1 cellular context compared by ENCODE assay signal in genomic region chr16:23149267-23149992, GRCh38.
A peak's percentile ranks its signal among the peaks of the same experiment; 100 is the strongest.
TF ChIP-seq lines count a peak whose summit lies in the region.

TSS of gene USP31 (minus strand) at chr16:23149452. CDS start at chr16:23149270, 182 bp downstream.

TF ChIP-seq in K562, 482 proteins besides CTCF, POLR2A, EP300 and RAD21 (continued from another document and continues in another):
- TF ChIP-seq AFF1 (IDR thresholded peaks at IDR 0.05; ENCODE audit: low read depth in 1 of 2, partially characterized antibody in 2 of 2) = no peak
- TF ChIP-seq ZBTB33 (CRISPR knock-in tag; IDR thresholded peaks at IDR 0.05) = no peak
- peak; percentile 59 for TF ChIP-seq HINFP (tag; conservative IDR thresholded peaks at IDR 0.05; ENCODE audit: low read depth)
- TF ChIP-seq, protein P1, sequence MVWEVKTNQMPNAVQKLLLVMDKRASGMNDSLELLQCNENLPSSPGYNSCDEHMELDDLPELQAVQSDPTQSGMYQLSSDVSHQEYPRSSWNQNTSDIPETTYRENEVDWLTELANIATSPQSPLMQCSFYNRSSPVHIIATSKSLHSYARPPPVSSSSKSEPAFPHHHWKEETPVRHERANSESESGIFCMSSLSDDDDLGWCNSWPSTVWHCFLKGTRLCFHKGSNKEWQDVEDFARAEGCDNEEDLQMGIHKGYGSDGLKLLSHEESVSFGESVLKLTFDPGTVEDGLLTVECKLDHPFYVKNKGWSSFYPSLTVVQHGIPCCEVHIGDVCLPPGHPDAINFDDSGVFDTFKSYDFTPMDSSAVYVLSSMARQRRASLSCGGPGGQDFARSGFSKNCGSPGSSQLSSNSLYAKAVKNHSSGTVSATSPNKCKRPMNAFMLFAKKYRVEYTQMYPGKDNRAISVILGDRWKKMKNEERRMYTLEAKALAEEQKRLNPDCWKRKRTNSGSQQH (CRISPR knock-in tag; IDR thresholded peaks at IDR 0.05) = no peak
- TF ChIP-seq SIX5 (IDR thresholded peaks at IDR 0.05; ENCODE audit: borderline replicate concordance in 1 of 2, insufficient read depth in 1 of 2, low read depth in 1 of 2, low read length in 2 of 2) = peak; percentile 90 to 93
- TF ChIP-seq NRF1 (conservative IDR thresholded peaks at IDR 0.05 in 1 of 2, IDR thresholded peaks at IDR 0.05 in 1 of 2) = peak in 1 of 2 experiments; percentile 22; a peak in 2 of 4 replicates
- TF ChIP-seq ATF6 (CRISPR knock-in tag; IDR thresholded peaks at IDR 0.05) = no peak
- no peak for TF ChIP-seq SPI1 (IDR thresholded peaks at IDR 0.05; ENCODE audit: borderline replicate concordance, low read depth, low read length)
- TF ChIP-seq POLR3G (IDR thresholded peaks at IDR 0.05; ENCODE audit: extremely low read depth, insufficient read length, insufficient replicate concordance) = no peak
- no peak for TF ChIP-seq TCFL5 (CRISPR knock-in tag; conservative IDR thresholded peaks at IDR 0.05)
- TF ChIP-seq SRSF3 (IDR thresholded peaks at IDR 0.05; ENCODE audit: insufficient read depth, low read length) = no peak
- no peak for TF ChIP-seq STAT5A (IDR thresholded peaks at IDR 0.05; ENCODE audit: borderline replicate concordance, low read length)
- TF ChIP-seq ZNF695 (CRISPR knock-in tag; IDR thresholded peaks at IDR 0.05) = no peak
- peak; percentile 93 for TF ChIP-seq NR2C1 (IDR thresholded peaks at IDR 0.05)
- peak; percentile 85 for TF ChIP-seq NR2C1 (tag; IDR thresholded peaks at IDR 0.05)
- peak; percentile 71; the same call in 1 of the 2 replicates for TF ChIP-seq NR2C2 (CRISPR knock-in tag; IDR thresholded peaks at IDR 0.05)
- TF ChIP-seq NR2C2 (tag; IDR thresholded peaks at IDR 0.05) = peak; percentile 83
- TF ChIP-seq RBM15 (IDR thresholded peaks at IDR 0.05; ENCODE audit: insufficient read depth, low read length) = no peak
- TF ChIP-seq ZNF766 (CRISPR knock-in tag; conservative IDR thresholded peaks at IDR 0.05) = peak; percentile 99
- TF ChIP-seq, protein P2, sequence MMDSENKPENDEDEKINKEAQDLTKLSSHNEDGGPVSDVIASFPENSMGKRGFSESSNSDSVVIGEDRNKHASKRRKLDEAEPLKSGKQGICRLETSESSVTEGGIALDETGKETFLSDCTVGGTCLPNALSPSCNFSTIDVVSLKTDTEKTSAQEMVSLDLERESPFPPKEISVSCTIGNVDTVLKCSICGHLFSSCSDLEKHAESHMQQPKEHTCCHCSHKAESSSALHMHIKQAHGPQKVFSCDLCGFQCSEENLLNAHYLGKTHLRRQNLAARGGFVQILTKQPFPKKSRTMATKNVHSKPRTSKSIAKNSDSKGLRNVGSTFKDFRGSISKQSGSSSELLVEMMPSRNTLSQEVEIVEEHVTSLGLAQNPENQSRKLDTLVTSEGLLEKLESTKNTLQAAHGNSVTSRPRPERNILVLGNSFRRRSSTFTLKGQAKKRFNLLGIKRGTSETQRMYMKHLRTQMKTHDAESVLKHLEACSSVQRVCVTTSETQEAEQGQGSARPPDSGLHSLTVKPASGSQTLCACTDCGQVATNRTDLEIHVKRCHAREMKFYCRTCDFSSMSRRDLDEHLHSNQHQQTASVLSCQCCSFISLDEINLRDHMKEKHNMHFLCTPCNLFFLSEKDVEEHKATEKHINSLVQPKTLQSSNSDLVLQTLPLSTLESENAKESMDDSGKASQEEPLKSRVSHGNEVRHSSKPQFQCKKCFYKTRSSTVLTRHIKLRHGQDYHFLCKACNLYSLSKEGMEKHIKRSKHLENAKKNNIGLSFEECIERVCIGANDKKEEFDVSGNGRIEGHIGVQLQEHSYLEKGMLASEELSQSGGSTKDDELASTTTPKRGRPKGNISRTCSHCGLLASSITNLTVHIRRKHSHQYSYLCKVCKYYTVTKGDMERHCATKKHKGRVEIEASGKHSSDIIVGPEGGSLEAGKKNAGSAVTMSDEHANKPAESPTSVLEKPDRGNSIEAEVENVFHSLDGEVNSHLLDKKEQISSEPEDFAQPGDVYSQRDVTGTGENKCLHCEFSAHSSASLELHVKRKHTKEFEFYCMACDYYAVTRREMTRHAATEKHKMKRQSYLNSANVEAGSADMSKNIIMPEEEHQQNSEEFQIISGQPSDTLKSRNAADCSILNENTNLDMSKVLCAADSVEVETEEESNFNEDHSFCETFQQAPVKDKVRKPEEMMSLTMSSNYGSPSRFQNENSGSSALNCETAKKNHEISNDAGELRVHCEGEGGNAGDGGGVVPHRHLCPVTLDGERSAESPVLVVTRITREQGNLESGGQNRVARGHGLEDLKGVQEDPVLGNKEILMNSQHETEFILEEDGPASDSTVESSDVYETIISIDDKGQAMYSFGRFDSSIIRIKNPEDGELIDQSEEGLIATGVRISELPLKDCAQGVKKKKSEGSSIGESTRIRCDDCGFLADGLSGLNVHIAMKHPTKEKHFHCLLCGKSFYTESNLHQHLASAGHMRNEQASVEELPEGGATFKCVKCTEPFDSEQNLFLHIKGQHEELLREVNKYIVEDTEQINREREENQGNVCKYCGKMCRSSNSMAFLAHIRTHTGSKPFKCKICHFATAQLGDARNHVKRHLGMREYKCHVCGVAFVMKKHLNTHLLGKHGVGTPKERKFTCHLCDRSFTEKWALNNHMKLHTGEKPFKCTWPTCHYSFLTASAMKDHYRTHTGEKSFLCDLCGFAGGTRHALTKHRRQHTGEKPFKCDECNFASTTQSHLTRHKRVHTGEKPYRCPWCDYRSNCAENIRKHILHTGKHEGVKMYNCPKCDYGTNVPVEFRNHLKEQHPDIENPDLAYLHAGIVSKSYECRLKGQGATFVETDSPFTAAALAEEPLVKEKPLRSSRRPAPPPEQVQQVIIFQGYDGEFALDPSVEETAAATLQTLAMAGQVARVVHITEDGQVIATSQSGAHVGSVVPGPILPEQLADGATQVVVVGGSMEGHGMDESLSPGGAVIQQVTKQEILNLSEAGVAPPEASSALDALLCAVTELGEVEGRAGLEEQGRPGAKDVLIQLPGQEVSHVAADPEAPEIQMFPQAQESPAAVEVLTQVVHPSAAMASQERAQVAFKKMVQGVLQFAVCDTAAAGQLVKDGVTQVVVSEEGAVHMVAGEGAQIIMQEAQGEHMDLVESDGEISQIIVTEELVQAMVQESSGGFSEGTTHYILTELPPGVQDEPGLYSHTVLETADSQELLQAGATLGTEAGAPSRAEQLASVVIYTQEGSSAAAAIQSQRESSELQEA (IDR thresholded peaks at IDR 0.05; ENCODE audit: low read depth) = no peak
- TF ChIP-seq BHLHE40 (IDR thresholded peaks at IDR 0.05; ENCODE audit: low read length) = peak; percentile 94
- TF ChIP-seq, protein P3, sequence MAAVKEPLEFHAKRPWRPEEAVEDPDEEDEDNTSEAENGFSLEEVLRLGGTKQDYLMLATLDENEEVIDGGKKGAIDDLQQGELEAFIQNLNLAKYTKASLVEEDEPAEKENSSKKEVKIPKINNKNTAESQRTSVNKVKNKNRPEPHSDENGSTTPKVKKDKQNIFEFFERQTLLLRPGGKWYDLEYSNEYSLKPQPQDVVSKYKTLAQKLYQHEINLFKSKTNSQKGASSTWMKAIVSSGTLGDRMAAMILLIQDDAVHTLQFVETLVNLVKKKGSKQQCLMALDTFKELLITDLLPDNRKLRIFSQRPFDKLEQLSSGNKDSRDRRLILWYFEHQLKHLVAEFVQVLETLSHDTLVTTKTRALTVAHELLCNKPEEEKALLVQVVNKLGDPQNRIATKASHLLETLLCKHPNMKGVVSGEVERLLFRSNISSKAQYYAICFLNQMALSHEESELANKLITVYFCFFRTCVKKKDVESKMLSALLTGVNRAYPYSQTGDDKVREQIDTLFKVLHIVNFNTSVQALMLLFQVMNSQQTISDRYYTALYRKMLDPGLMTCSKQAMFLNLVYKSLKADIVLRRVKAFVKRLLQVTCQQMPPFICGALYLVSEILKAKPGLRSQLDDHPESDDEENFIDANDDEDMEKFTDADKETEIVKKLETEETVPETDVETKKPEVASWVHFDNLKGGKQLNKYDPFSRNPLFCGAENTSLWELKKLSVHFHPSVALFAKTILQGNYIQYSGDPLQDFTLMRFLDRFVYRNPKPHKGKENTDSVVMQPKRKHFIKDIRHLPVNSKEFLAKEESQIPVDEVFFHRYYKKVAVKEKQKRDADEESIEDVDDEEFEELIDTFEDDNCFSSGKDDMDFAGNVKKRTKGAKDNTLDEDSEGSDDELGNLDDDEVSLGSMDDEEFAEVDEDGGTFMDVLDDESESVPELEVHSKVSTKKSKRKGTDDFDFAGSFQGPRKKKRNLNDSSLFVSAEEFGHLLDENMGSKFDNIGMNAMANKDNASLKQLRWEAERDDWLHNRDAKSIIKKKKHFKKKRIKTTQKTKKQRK (IDR thresholded peaks at IDR 0.05; ENCODE audit: borderline replicate concordance, low read depth, low read length) = no peak
- no peak for TF ChIP-seq NEUROD1 (IDR thresholded peaks at IDR 0.05; ENCODE audit: borderline replicate concordance, low read depth, low read length, partially characterized antibody)
- no peak for TF ChIP-seq CHD2 (IDR thresholded peaks at IDR 0.05; ENCODE audit: low read depth, low read length)
- TF ChIP-seq ZNF449 (CRISPR knock-in tag; IDR thresholded peaks at IDR 0.05) = 0 out of 2 replicates have a peak, but pooled peaks have one; percentile 62
- TF ChIP-seq MAFF (IDR thresholded peaks at IDR 0.05; ENCODE audit: low read length) = no peak
